ENCODE assay signal across 10 cellular contexts in the genomic region with DNA sequence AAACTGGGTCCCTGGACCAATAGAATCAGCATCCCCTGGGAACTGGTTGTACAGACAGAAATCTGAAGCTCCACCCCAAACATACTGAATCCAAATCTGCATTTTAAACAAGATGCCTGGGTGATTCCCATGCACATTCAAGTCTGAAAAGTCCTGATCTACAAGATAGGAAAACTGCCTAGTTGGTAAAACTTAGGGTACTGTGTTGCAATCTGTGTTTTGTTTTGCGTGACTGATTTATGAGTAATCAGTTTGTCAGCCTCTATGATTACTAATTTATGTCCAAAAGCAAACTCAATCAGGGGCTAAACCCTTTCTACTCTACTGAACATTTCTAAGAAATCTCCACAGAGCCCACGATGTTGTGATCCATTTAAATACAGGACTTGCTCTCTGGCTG.
DNase-seq lines count a peak whose midpoint lies in the region; ATAC-seq, FAIRE-seq and TF ChIP-seq lines count a peak whose summit lies in the region.
"Had no signal": no experiment of that assay in that cellular context is flagged by ENCODE, and none has a peak within 500 bp of the region (broad histone marks: within the 10 kb centered on the region; RNA-seq: fewer than 3 reads in every experiment).

No MANE protein-coding gene starts in this region.

- H3K4me3 ChIP-seq in BLaER1 = no peak overlapping the region
- H3K4me3 ChIP-seq in HepG2 (replicated peaks in 1 of 3; ENCODE audit: insufficient read depth in 1 of 3, low read depth in 2 of 3, low read length in 3 of 3) = no peak overlapping the region
- H3K4me3 ChIP-seq in uterus = no peak overlapping the region

- no peaks in the 10 kb centered on the region for H3K79me2 ChIP-seq in HepG2 (ENCODE audit: insufficient read depth, low read length)

- H2AFZ ChIP-seq in HepG2 (ENCODE audit: low read length) = peak overlapping the region; percentile 6

- H4K20me1 ChIP-seq in BLaER1 = no peaks in the 10 kb centered on the region
- H4K20me1 ChIP-seq in HepG2 (ENCODE audit: insufficient read depth, low read length) = no peaks in the 10 kb centered on the region

- in situ Hi-C loops in HepG2 (cut with HindIII; ENCODE audit: extremely low pct_ligation_motif_present, low pct_unique_long_range_greater_than_20kb) = loop anchor here (5.0 kb wide), 1 partner anchor 108 kb away; no protein-coding TSS in a partner anchor

- FAIRE-seq in HepG2 (lab: Jason Lieb, UNC) = no peak
- FAIRE-seq: frontal cortex had no signal

- H3K4me1 ChIP-seq in BLaER1 (peaks cover 43% of the 10 kb centered on the region), HepG2 (ENCODE audit: insufficient read depth, low read length) (peaks cover 71% of the 10 kb centered on the region), uterus (no peaks in the 10 kb centered on the region)

- H3K36me3 ChIP-seq in BLaER1 = no peaks in the 10 kb centered on the region
- H3K36me3 ChIP-seq in HepG2 (replicated peaks in 1 of 2; ENCODE audit: control insufficient read depth in 1 of 2, insufficient read depth in 2 of 2, low read length in 2 of 2) = no peaks in the 10 kb centered on the region
- no peaks in the 10 kb centered on the region for H3K36me3 ChIP-seq in uterus

- H3K27ac ChIP-seq in BLaER1 (no peak overlapping the region), HepG2 (ENCODE audit: extremely low read length, insufficient read depth, low read length) (no peak overlapping the region), uterus (no peak overlapping the region)

- POLR2A ChIA-PET in HepG2 (lab: Yijun Ruan, JAX) = interaction anchor here (1.0 kb wide), 1 partner anchor 102 kb away, joined by 3 read pairs; no protein-coding TSS in a partner anchor

- H3K4me2 ChIP-seq in BLaER1 = 0 out of 2 replicates have a peak overlapping the region, but pooled peaks have one; percentile 16
- H3K4me2 ChIP-seq in HepG2 (ENCODE audit: low read depth, low read length) = peak overlapping the region; percentile 25; the same call in 1 of the 2 replicates

- H3K9me3 ChIP-seq in BLaER1 (peaks cover 6% of the 10 kb centered on the region; the same call in 1 of the 2 replicates), HepG2 (ENCODE audit: low read length) (0 out of 2 replicates have a peak, but pooled peaks cover 5% of the 10 kb centered on the region), uterus (no peaks in the 10 kb centered on the region)

- ATAC-seq in HepG2 = no peak
- no peak for ATAC-seq in HG03460 (IDR thresholded peaks at IDR 0.05; ENCODE audit: unreplicated experiment)
- no peak for ATAC-seq in HG03135 (IDR thresholded peaks at IDR 0.05; ENCODE audit: unreplicated experiment)

- BruUV-seq in HepG2 (replicated peaks; lab: Mats Ljungman, UMichigan) = no TSS peak

- intact Hi-C loops in HepG2 (cut with micrococcal nuclease; ENCODE audit: unreplicated experiment) = loop anchor here (1.0 kb wide), 2 partner anchors 106 to 124 kb away; no protein-coding TSS in a partner anchor
- intact Hi-C loops in uterus (cut with DNase I; ENCODE audit: low total_unique reads) = no loop called here

- no peak overlapping the region for H3K9ac ChIP-seq in BLaER1
- H3K9ac ChIP-seq in HepG2 (ENCODE audit: insufficient read depth, low read depth, low read length) = no peak overlapping the region

- no peak for TF ChIP-seq POLR2A in HepG2 (IDR thresholded peaks at IDR 0.05; ENCODE audit: insufficient read depth in 1 of 2, low read depth in 2 of 2, low read length in 2 of 2)
- TF ChIP-seq POLR2A in uterus (IDR thresholded peaks at IDR 0.05) = no peak

- 3% methylated on average over 2 of the region's 2 CpGs for WGBS in HepG2 (ENCODE audit: low lambda C conversion rate)

- no peak for TF ChIP-seq RAD21 in HepG2 (CRISPR knock-in tag; IDR thresholded peaks at IDR 0.05)

- TF ChIP-seq CTCF in HepG2 (CRISPR knock-in tag; IDR thresholded peaks at IDR 0.05) = no peak
- TF ChIP-seq CTCF in uterus (IDR thresholded peaks at IDR 0.05) = no peak

- H3K27me3 ChIP-seq in BLaER1 = no peaks in the 10 kb centered on the region
- no peaks in the 10 kb centered on the region; a peak in 1 of 5 replicates for H3K27me3 ChIP-seq in HepG2 (ENCODE audit: control insufficient read depth in 1 of 2, insufficient read depth in 2 of 2, low read length in 2 of 2)
- no peaks in the 10 kb centered on the region for H3K27me3 ChIP-seq in uterus

- DNase-seq in LoVo (ENCODE audit: low spot score) = peak; percentile 14
- peak; percentile 67 for DNase-seq in astrocyte of the hippocampus (ENCODE audit: low read depth, low spot score)
- DNase-seq in HepG2 (ENCODE audit: low spot score) = no peak
- DNase-seq in uterus = no peak
- DNase-seq in cerebellum (ENCODE audit: low spot score) = no peak
- DNase-seq: nucleus accumbens had no signal

- TF ChIP-seq EP300 in HepG2 (IDR thresholded peaks at IDR 0.05; ENCODE audit: low read depth in 2 of 2, low read length in 2 of 2) (no peak), HepG2 (CRISPR knock-in tag; IDR thresholded peaks at IDR 0.05; ENCODE audit: borderline replicate concordance) (no peak)

- CTCF ChIA-PET in HepG2 (lab: Yijun Ruan, JAX; ENCODE audit: low intra/inter-chr PET ratio, low total read pairs) = interaction anchor here (0.6 to 1.7 kb wide), 4 partner anchors 102 to 125 kb away, joined by 3 to 9 read pairs (median 4); no protein-coding TSS in a partner anchor

TF ChIP-seq in HepG2, 621 proteins besides CTCF, POLR2A, EP300 and RAD21:
- TF ChIP-seq CEBPB (IDR thresholded peaks at IDR 0.05; ENCODE audit: borderline replicate concordance, low read depth, low read length) (peak; percentile 65; the same call in 1 of the 2 replicates), ZSCAN31 (CRISPR knock-in tag; IDR thresholded peaks at IDR 0.05; ENCODE audit: low read depth) (no peak), MAFF (IDR thresholded peaks at IDR 0.05; ENCODE audit: low read depth, low read length) (peak; percentile 51), MAFK (conservative IDR thresholded peaks at IDR 0.05 in 1 of 2, IDR thresholded peaks at IDR 0.05 in 1 of 2; ENCODE audit: low read length in 2 of 2) (peak; percentile 37 to 41; a peak in 3 of 4 replicates), FOSL2 (CRISPR knock-in tag; IDR thresholded peaks at IDR 0.05) (peak; percentile 13; the same call in 1 of the 2 replicates)
- TF ChIP-seq, protein P1, sequence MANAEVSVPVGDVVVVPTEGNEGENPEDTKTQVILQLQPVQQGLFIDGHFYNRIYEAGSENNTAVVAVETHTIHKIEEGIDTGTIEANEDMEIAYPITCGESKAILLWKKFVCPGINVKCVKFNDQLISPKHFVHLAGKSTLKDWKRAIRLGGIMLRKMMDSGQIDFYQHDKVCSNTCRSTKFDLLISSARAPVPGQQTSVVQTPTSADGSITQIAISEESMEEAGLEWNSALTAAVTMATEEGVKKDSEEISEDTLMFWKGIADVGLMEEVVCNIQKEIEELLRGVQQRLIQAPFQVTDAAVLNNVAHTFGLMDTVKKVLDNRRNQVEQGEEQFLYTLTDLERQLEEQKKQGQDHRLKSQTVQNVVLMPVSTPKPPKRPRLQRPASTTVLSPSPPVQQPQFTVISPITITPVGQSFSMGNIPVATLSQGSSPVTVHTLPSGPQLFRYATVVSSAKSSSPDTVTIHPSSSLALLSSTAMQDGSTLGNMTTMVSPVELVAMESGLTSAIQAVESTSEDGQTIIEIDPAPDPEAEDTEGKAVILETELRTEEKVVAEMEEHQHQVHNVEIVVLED (CRISPR knock-in tag; IDR thresholded peaks at IDR 0.05; ENCODE audit: borderline replicate concordance) = no peak
- TF ChIP-seq, protein P2, sequence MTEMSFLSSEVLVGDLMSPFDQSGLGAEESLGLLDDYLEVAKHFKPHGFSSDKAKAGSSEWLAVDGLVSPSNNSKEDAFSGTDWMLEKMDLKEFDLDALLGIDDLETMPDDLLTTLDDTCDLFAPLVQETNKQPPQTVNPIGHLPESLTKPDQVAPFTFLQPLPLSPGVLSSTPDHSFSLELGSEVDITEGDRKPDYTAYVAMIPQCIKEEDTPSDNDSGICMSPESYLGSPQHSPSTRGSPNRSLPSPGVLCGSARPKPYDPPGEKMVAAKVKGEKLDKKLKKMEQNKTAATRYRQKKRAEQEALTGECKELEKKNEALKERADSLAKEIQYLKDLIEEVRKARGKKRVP (CRISPR knock-in tag; IDR thresholded peaks at IDR 0.05) = peak in 1 of 2 experiments; percentile 47; a peak in 2 of 4 replicates

Comparison
In these comparisons a context has a peak if more than half of its experiments do, and no peak if none do; other contexts are left out.
1. DNase-seq: peak in LoVo (single experiment) and astrocyte of the hippocampus (single experiment); none in HepG2 (single experiment), uterus (0 of 2) and cerebellum (single experiment).